ENCODE assay signal across 8 cellular contexts in genomic region chr5:149831492-149831891, GRCh38.
DNase-seq lines count a peak whose midpoint lies in the region; ATAC-seq and TF ChIP-seq lines count a peak whose summit lies in the region.

No MANE protein-coding gene starts in this region.

- intact Hi-C loops in head of caudate nucleus (cut with DNase I) (loop anchor here (10.0 kb wide), 2 partner anchors 133 to 383 kb away; partner anchors contain the start of gene SLC26A2), upper lobe of right lung (cut with DNase I) (no loop called here)

- H3K36me3 ChIP-seq in upper lobe of right lung: peaks cover 6% of the 10 kb centered on the region

- ATAC-seq in GM19023 (IDR thresholded peaks at IDR 0.05; ENCODE audit: unreplicated experiment) (peak; percentile 84), HG02885 (IDR thresholded peaks at IDR 0.05; ENCODE audit: poor library complexity, unreplicated experiment) (peak; percentile 78), upper lobe of right lung (no peak)

- H3K27ac ChIP-seq in upper lobe of right lung: no peak overlapping the region

- no peak overlapping the region for H3K4me3 ChIP-seq in upper lobe of right lung

- no peaks in the 10 kb centered on the region for H3K27me3 ChIP-seq in upper lobe of right lung

- TF ChIP-seq CTCF in upper lobe of right lung (IDR thresholded peaks at IDR 0.05): no peak

- DNase-seq in activated CD4-positive, alpha-beta T cell treated with anti-CD3 and anti-CD28 coated beads, Interleukin-2, amount 50 U/mL, for 48 hours: peak; percentile 43 to 58
- peak; percentile 44 for DNase-seq in stimulated activated CD4-positive, alpha-beta T cell treated with anti-CD3 and anti-CD28 coated beads, Interleukin-1b, Interleukin-23, amount 100 ng/mL, for 48 hours
- no peak for DNase-seq in head of caudate nucleus
- DNase-seq in GDM1 (lab: John Stamatoyannopoulos, UW): no peak
- DNase-seq in upper lobe of right lung: no peak
- DNase-seq in retina: no peak

- H3K9me3 ChIP-seq in upper lobe of right lung: no peaks in the 10 kb centered on the region

- H3K4me1 ChIP-seq in upper lobe of right lung: peaks cover 2% of the 10 kb centered on the region

Comparison
In these comparisons a context has a peak if more than half of its experiments do, and no peak if none do; other contexts are left out.
1. DNase-seq: peak in activated CD4-positive, alpha-beta T cell treated with anti-CD3 and anti-CD28 coated beads, Interleukin-2, amount 50 U/mL, for 48 hours (2 of 2) and stimulated activated CD4-positive, alpha-beta T cell treated with anti-CD3 and anti-CD28 coated beads, Interleukin-1b, Interleukin-23, amount 100 ng/mL, for 48 hours (single experiment); none in head of caudate nucleus (0 of 42), GDM1 (single experiment), upper lobe of right lung (single experiment) and retina (single experiment).